Comparison of ENCODE assay signal across 8 cellular contexts in genomic region chr3:194203482-194204035, GRCh38.
DNase-seq lines count a peak whose midpoint lies in the region; ATAC-seq and TF ChIP-seq lines count a peak whose summit lies in the region.

No MANE protein-coding gene starts in this region.

- peak overlapping the region; percentile 45 for H3K9ac ChIP-seq in ES-I3 (ENCODE audit: low read depth, low read length)

- POLR2A ChIA-PET in activated naive CD8-positive, alpha-beta T cell treated with anti-CD3 and anti-CD28 coated beads, Interleukin-2, amount 10 ng/mL, durations not matched to agents 7 days and 5 days (lab: Charles Lee) = no interaction called here

- H3K9me3 ChIP-seq in ES-I3 (ENCODE audit: control insufficient read depth, insufficient read depth, low read length) = no peaks in the 10 kb centered on the region

- peak; percentile 32 for DNase-seq in activated naive CD8-positive, alpha-beta T cell treated with anti-CD3 and anti-CD28 coated beads, Interleukin-2, amount 10 ng/mL, durations not matched to agents 7 days and 5 days
- DNase-seq in nephron progenitor cell = no peak

- H3K9me3 Mint-ChIP-seq in activated naive CD8-positive, alpha-beta T cell treated with anti-CD3 and anti-CD28 coated beads, Interleukin-2, amount 10 ng/mL, durations not matched to agents 7 days and 5 days = no peaks in the 10 kb centered on the region
- no peaks in the 10 kb centered on the region for H3K9me3 Mint-ChIP-seq in nephron progenitor cell

- ATAC-seq in HG03460 (IDR thresholded peaks at IDR 0.05; ENCODE audit: unreplicated experiment) (peak; percentile 34), HG03521 (IDR thresholded peaks at IDR 0.05; ENCODE audit: unreplicated experiment) (no peak), HG03442 (IDR thresholded peaks at IDR 0.05; ENCODE audit: unreplicated experiment) (no peak), HG02840 (IDR thresholded peaks at IDR 0.05; ENCODE audit: low FRiP score, unreplicated experiment) (no peak), HG03039 (IDR thresholded peaks at IDR 0.05; ENCODE audit: unreplicated experiment) (no peak)
- peak; percentile 79 for ATAC-seq in activated naive CD8-positive, alpha-beta T cell treated with anti-CD3 and anti-CD28 coated beads, Interleukin-2, amount 10 ng/mL, durations not matched to agents 7 days and 5 days (ENCODE audit: low read depth)

- H3K27me3 Mint-ChIP-seq in activated naive CD8-positive, alpha-beta T cell treated with anti-CD3 and anti-CD28 coated beads, Interleukin-2, amount 10 ng/mL, durations not matched to agents 7 days and 5 days = peaks cover 44% of the 10 kb centered on the region
- H3K27me3 Mint-ChIP-seq in nephron progenitor cell (ENCODE audit: low read depth, poor library complexity) = peaks cover 32% of the 10 kb centered on the region

- no peaks in the 10 kb centered on the region for H3K36me3 ChIP-seq in ES-I3 (ENCODE audit: insufficient read depth, low read length)

- peaks cover 11% of the 10 kb centered on the region; the same call in 1 of the 2 replicates for H3K4me1 ChIP-seq in ES-I3 (ENCODE audit: insufficient read depth, low read length)

- H3K4me3 Mint-ChIP-seq in activated naive CD8-positive, alpha-beta T cell treated with anti-CD3 and anti-CD28 coated beads, Interleukin-2, amount 10 ng/mL, durations not matched to agents 7 days and 5 days = peak overlapping the region; percentile 70
- H3K4me3 Mint-ChIP-seq in nephron progenitor cell = peak overlapping the region; percentile 79

- no peak for TF ChIP-seq CTCF in nephron progenitor cell (IDR thresholded peaks at IDR 0.05)

- no peaks in the 10 kb centered on the region for H3K36me3 Mint-ChIP-seq in activated naive CD8-positive, alpha-beta T cell treated with anti-CD3 and anti-CD28 coated beads, Interleukin-2, amount 10 ng/mL, durations not matched to agents 7 days and 5 days
- no peaks in the 10 kb centered on the region for H3K36me3 Mint-ChIP-seq in nephron progenitor cell (ENCODE audit: low read depth)

- H3K27ac Mint-ChIP-seq in activated naive CD8-positive, alpha-beta T cell treated with anti-CD3 and anti-CD28 coated beads, Interleukin-2, amount 10 ng/mL, durations not matched to agents 7 days and 5 days = no peak overlapping the region
- H3K27ac Mint-ChIP-seq in nephron progenitor cell = no peak overlapping the region

- peaks cover 9% of the 10 kb centered on the region for H3K4me1 Mint-ChIP-seq in activated naive CD8-positive, alpha-beta T cell treated with anti-CD3 and anti-CD28 coated beads, Interleukin-2, amount 10 ng/mL, durations not matched to agents 7 days and 5 days
- H3K4me1 Mint-ChIP-seq in nephron progenitor cell = peaks cover 70% of the 10 kb centered on the region

Comparison
In these comparisons a context has a peak if more than half of its experiments do, and no peak if none do; other contexts are left out.
1. ATAC-seq: peak in HG03460 (single experiment) and activated naive CD8-positive, alpha-beta T cell treated with anti-CD3 and anti-CD28 coated beads, Interleukin-2, amount 10 ng/mL, durations not matched to agents 7 days and 5 days (single experiment); none in HG03521 (single experiment), HG03442 (single experiment), HG02840 (single experiment) and HG03039 (single experiment).